8 cellular contexts compared by ENCODE assay signal in the genomic region with DNA sequence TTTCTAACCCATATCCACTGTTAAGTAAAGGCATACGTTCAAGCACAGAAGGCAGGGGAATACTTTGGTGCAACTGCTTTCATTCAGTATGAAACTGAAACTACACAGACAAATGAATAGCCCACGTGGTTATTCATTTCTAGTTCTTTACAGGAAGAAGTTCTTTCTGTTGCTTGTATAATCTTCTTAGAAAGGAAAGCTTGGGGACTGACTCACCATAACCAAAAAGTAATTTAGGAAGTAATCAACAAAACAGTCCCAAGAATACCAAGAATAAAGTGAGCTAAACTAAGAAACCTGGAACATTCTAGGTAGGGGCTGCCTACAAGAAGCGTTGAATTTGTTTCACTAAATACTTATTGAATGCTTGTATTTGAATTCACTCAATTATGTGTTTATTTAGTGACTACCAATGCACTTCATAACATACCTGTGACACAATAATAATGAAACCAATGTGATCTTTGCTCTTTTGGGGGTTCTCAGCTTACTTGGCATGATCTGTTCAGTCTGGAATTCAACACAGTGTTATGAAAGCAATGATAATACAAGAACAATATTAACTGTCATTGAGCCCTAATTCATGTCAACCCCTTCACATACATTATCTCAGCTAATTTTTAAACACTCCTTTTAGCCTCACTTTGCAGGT.
A peak's percentile ranks its signal among the peaks of the same experiment; 100 is the strongest.
DNase-seq lines count a peak whose midpoint lies in the region; ATAC-seq and TF ChIP-seq lines count a peak whose summit lies in the region.

No MANE protein-coding gene starts in this region.

- ATAC-seq in GM18909 (IDR thresholded peaks at IDR 0.05; ENCODE audit: poor library complexity, unreplicated experiment) (peak; percentile 99), HG03064 (IDR thresholded peaks at IDR 0.05; ENCODE audit: low read depth, unreplicated experiment) (peak; percentile 100)
- peak; percentile 88 to 92 for ATAC-seq in stimulated activated naive B cell treated with anti-CD40 and anti-IgM and Interleukin-4, amounts not matched to agents 10 μg/mL and 1 μg/mL and 100 μg/mL, for 72 hours (replicated peaks)

- H3K4me1 Mint-ChIP-seq in stimulated activated naive B cell treated with anti-CD40 and anti-IgM and Interleukin-4, amounts not matched to agents 10 μg/mL and 1 μg/mL and 100 μg/mL, for 72 hours = peaks cover 7 to 19% of the 10 kb centered on the region in 2 donors

- H3K4me3 Mint-ChIP-seq in stimulated activated naive B cell treated with anti-CD40 and anti-IgM and Interleukin-4, amounts not matched to agents 10 μg/mL and 1 μg/mL and 100 μg/mL, for 72 hours = peak overlapping the region; percentile 48 to 51

- H3K4me3 ChIP-seq in AG10803 (ENCODE audit: low read length) (peak overlapping the region; percentile 35), fibroblast of mammary gland (ENCODE audit: control insufficient read depth, low read depth, low read length) (no peak overlapping the region)

- no peaks in the 10 kb centered on the region for H3K36me3 Mint-ChIP-seq in stimulated activated naive B cell treated with anti-CD40 and anti-IgM and Interleukin-4, amounts not matched to agents 10 μg/mL and 1 μg/mL and 100 μg/mL, for 72 hours

- no peaks in the 10 kb centered on the region for H3K9me3 Mint-ChIP-seq in stimulated activated naive B cell treated with anti-CD40 and anti-IgM and Interleukin-4, amounts not matched to agents 10 μg/mL and 1 μg/mL and 100 μg/mL, for 72 hours

- TF ChIP-seq CTCF in AG10803 (conservative IDR thresholded peaks at IDR 0.05; ENCODE audit: low read length) (no peak), fibroblast of mammary gland (conservative IDR thresholded peaks at IDR 0.05; ENCODE audit: control insufficient read depth, insufficient read depth, low read depth, low read length) (no peak)

- no peaks in the 10 kb centered on the region for H3K27me3 Mint-ChIP-seq in stimulated activated naive B cell treated with anti-CD40 and anti-IgM and Interleukin-4, amounts not matched to agents 10 μg/mL and 1 μg/mL and 100 μg/mL, for 72 hours

- peak overlapping the region; percentile 27 for H3K27ac Mint-ChIP-seq in stimulated activated naive B cell treated with anti-CD40 and anti-IgM and Interleukin-4, amounts not matched to agents 10 μg/mL and 1 μg/mL and 100 μg/mL, for 72 hours

- DNase-seq in AG10803 (ENCODE audit: low read depth) (peak; percentile 53), RKO (ENCODE audit: low spot score) (peak; percentile 9), fibroblast of mammary gland (ENCODE audit: low read depth) (peak; percentile 62), NCI-H526 (lab: John Stamatoyannopoulos, UW) (no peak), COLO668 (lab: John Stamatoyannopoulos, UW; ENCODE audit: unreplicated experiment) (no peak)
- DNase-seq in stimulated activated naive B cell treated with anti-CD40 and anti-IgM and Interleukin-4, amounts not matched to agents 10 μg/mL and 1 μg/mL and 100 μg/mL, for 72 hours = no peak

Comparison
In these comparisons a context has a peak if more than half of its experiments do, and no peak if none do; other contexts are left out.
1. DNase-seq: peak in AG10803 (single experiment), RKO (single experiment) and fibroblast of mammary gland (single experiment); none in stimulated activated naive B cell treated with anti-CD40 and anti-IgM and Interleukin-4, amounts not matched to agents 10 μg/mL and 1 μg/mL and 100 μg/mL, for 72 hours (single experiment), NCI-H526 (0 of 2) and COLO668 (single experiment).
2. Peak in every context shown above with its lines, with median percentiles within 50 percentile points of each other: ATAC-seq.